Comparison of ENCODE assay signal across 8 cellular contexts in the genomic region with DNA sequence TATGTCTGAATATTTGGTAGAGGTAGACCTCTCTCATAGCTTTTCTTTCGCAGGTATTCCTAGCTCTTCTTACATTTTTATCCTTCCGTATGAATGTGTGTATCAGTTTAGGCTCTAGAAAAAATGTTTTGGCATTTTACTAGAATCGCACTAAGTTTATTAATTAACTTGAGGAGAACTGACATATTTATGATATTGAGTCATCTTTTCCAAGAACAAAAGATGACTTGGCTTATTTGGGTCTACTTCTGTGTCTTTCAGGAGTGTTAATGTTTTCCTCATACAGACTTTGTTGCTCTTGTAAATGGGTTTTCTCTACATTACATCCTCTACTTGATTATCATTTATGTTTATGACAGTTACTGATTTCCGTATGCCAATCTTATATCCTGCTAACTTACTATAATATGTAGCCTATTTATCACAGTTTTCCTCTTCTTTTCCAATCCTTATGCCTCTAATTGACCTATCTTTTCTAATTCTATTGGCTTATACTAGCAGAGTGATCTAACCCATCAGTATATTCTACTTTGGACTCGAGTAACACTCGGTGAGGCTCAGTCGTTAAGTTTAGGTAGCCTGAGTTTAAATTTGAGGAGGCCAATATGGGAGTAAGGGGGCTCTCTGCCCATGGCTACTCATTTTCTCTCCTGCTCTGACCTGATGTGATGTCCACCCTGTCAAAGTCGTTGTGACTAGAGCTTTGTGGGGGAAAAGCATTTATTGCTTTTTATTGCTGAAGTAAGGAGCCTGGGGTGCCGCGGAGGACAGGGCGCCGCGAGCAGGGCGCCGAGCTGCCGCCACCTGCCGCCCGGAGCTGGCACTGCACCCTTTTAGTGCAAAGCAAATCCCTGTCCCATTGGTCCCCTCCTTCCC. TPM values are rescaled to one million over a fixed set of nuclear protein-coding genes. Genes with fewer than 3 reads are reported as not detected.
DNase-seq lines count a peak whose midpoint lies in the region; ATAC-seq and TF ChIP-seq lines count a peak whose summit lies in the region.

No MANE protein-coding gene starts in this region.

- no peaks in the 10 kb centered on the region for H3K36me3 ChIP-seq in Caco-2 (ENCODE audit: control insufficient read depth, insufficient read depth, low read length)

- H3K27me3 ChIP-seq in Caco-2 (replicated peaks; ENCODE audit: control insufficient read depth, insufficient read depth, low read length): no peaks in the 10 kb centered on the region

- H3K27me3 Mint-ChIP-seq in Caco-2 (ENCODE audit: insufficient read depth, unreplicated experiment) (no peaks in the 10 kb centered on the region), nephron progenitor cell (ENCODE audit: low read depth, poor library complexity) (peaks cover 44% of the 10 kb centered on the region)
- peaks cover 17 to 18% of the 10 kb centered on the region in 2 donors for H3K27me3 Mint-ChIP-seq in stimulated activated naive B cell treated with anti-CD40 and anti-IgM and Interleukin-4, amounts not matched to agents 10 μg/mL and 1 μg/mL and 100 μg/mL, for 72 hours

- TF ChIP-seq CTCF in Caco-2 (IDR thresholded peaks at IDR 0.05; ENCODE audit: insufficient read depth in 1 of 2, low read depth in 1 of 2, low read length in 1 of 2, severe bottlenecking in 1 of 2, unreplicated experiment in 1 of 2) (peak; percentile 96 to 98), nephron progenitor cell (IDR thresholded peaks at IDR 0.05) (peak; percentile 98)

- DNase-seq in Caco-2 (peak; percentile 72 to 88), HuH-7.5 (ENCODE audit: low spot score) (peak; percentile 75), RKO (ENCODE audit: low spot score) (peak; percentile 67), fibroblast of gingiva (ENCODE audit: low read depth) (peak; percentile 61), nephron progenitor cell (peak; percentile 87)
- DNase-seq in activated T-cell treated with anti-CD3 and anti-CD28 coated beads, Interleukin-2, amount 50 U/mL, for 48 hours: peak; percentile 85 to 87
- DNase-seq in stimulated activated naive B cell treated with anti-CD40 and anti-IgM and Interleukin-4, amounts not matched to agents 10 μg/mL and 1 μg/mL and 100 μg/mL, for 72 hours: peak; percentile 55

- H3K36me3 Mint-ChIP-seq in Caco-2 (ENCODE audit: insufficient read depth, unreplicated experiment) (peaks cover 6% of the 10 kb centered on the region), nephron progenitor cell (ENCODE audit: low read depth) (no peaks in the 10 kb centered on the region)
- no peaks in the 10 kb centered on the region for H3K36me3 Mint-ChIP-seq in stimulated activated naive B cell treated with anti-CD40 and anti-IgM and Interleukin-4, amounts not matched to agents 10 μg/mL and 1 μg/mL and 100 μg/mL, for 72 hours

- H3K9me3 Mint-ChIP-seq in Caco-2 (ENCODE audit: unreplicated experiment) (no peaks in the 10 kb centered on the region), nephron progenitor cell (no peaks in the 10 kb centered on the region)
- no peaks in the 10 kb centered on the region for H3K9me3 Mint-ChIP-seq in stimulated activated naive B cell treated with anti-CD40 and anti-IgM and Interleukin-4, amounts not matched to agents 10 μg/mL and 1 μg/mL and 100 μg/mL, for 72 hours

- intact Hi-C loops in Caco-2 (cut with micrococcal nuclease; ENCODE audit: unreplicated experiment): loop anchor here (1.0 to 5.0 kb wide), 3 partner anchors 36 to 65 kb away; a partner anchor contains a TSS

- peaks cover 9% of the 10 kb centered on the region; the same call in 1 of the 2 replicates for H3K4me1 ChIP-seq in Caco-2

- no TSS peak for BruUV-seq in Caco-2 (replicated peaks; lab: Mats Ljungman, UMichigan)

- peak; percentile 88 to 96 for ATAC-seq in stimulated activated naive B cell treated with anti-CD40 and anti-IgM and Interleukin-4, amounts not matched to agents 10 μg/mL and 1 μg/mL and 100 μg/mL, for 72 hours (replicated peaks)
- no peak for ATAC-seq in HG02588 (IDR thresholded peaks at IDR 0.05; ENCODE audit: unreplicated experiment)

- no peaks in the 10 kb centered on the region for H3K9me3 ChIP-seq in Caco-2

- H3K27ac Mint-ChIP-seq in Caco-2 (ENCODE audit: unreplicated experiment) (no peak overlapping the region), nephron progenitor cell (no peak overlapping the region)
- H3K27ac Mint-ChIP-seq in stimulated activated naive B cell treated with anti-CD40 and anti-IgM and Interleukin-4, amounts not matched to agents 10 μg/mL and 1 μg/mL and 100 μg/mL, for 72 hours: peak overlapping the region; percentile 81

- no peak overlapping the region for H3K4me3 ChIP-seq in Caco-2 (ENCODE audit: low read depth, low read length)

- CTCF ChIA-PET in Caco-2 (lab: Charles Lee): interaction anchor here (0.6 to 3.5 kb wide), 21 partner anchors 10 to 1722 kb away, joined by 3 to 29 read pairs (median 5); a partner anchor contains a TSS

- POLR2A ChIA-PET in Caco-2 (lab: Charles Lee): interaction anchor here (0.7 to 1.4 kb wide), 3 partner anchors 48 to 66 kb away, joined by 3 read pairs; no protein-coding TSS in a partner anchor

- peak overlapping the region; percentile 48 for H3K4me3 Mint-ChIP-seq in Caco-2 (ENCODE audit: unreplicated experiment)
- H3K4me3 Mint-ChIP-seq in nephron progenitor cell: no peak overlapping the region
- H3K4me3 Mint-ChIP-seq in stimulated activated naive B cell treated with anti-CD40 and anti-IgM and Interleukin-4, amounts not matched to agents 10 μg/mL and 1 μg/mL and 100 μg/mL, for 72 hours: no peak overlapping the region

- peaks cover 10% of the 10 kb centered on the region for H3K4me1 Mint-ChIP-seq in Caco-2 (ENCODE audit: low read depth, unreplicated experiment)
- peaks cover 4% of the 10 kb centered on the region for H3K4me1 Mint-ChIP-seq in nephron progenitor cell
- peaks cover 6 to 11% of the 10 kb centered on the region in 2 donors for H3K4me1 Mint-ChIP-seq in stimulated activated naive B cell treated with anti-CD40 and anti-IgM and Interleukin-4, amounts not matched to agents 10 μg/mL and 1 μg/mL and 100 μg/mL, for 72 hours

RNA-seq across cellular contexts. Expression of a gene that starts 20.0 kb away (rescaled TPM):
- 1.6 and 1.7 TPM in 2 replicates for total RNA-seq in Caco-2 (2022)

RNA-seq across cellular contexts. Expression of a gene that starts 37.8 kb away (rescaled TPM):
- total RNA-seq in Caco-2 (2022): 0.77 and 2.5 TPM in 2 replicates
